In genomic region chr18:49250819-49251388, GRCh38 we compare ENCODE assay signal across 8 cellular contexts.
DNase-seq lines count a peak whose midpoint lies in the region; ATAC-seq and TF ChIP-seq lines count a peak whose summit lies in the region.

No MANE protein-coding gene starts in this region.

- H3K4me1 ChIP-seq in tibial artery, result peaks cover 0 to 32% (median 0%) of the 10 kb centered on the region in 4 donors

- no peak overlapping the region for H3K4me3 ChIP-seq in tibial artery

- ATAC-seq in GM19328 (IDR thresholded peaks at IDR 0.05; ENCODE audit: unreplicated experiment) (no peak), GM19463 (IDR thresholded peaks at IDR 0.05; ENCODE audit: unreplicated experiment) (no peak)

- H3K27me3 ChIP-seq in tibial artery, result no peaks in the 10 kb centered on the region

- H3K36me3 ChIP-seq in tibial artery, result peaks cover 1 to 15% (median 4%) of the 10 kb centered on the region in 3 donors

- TF ChIP-seq CTCF in 22Rv1 (IDR thresholded peaks at IDR 0.05) (peak; percentile 61), GM12872 (IDR thresholded peaks at IDR 0.05; ENCODE audit: insufficient read depth, low read depth, low read length) (peak; percentile 49; the same call in 2 of the 3 replicates), tibial artery (IDR thresholded peaks at IDR 0.05) (no peak)

- peak; percentile 13 for DNase-seq in RPMI7951 (ENCODE audit: low read depth)
- DNase-seq in glomerular visceral epithelial cell (ENCODE audit: extremely low spot score), result peak; percentile 20
- no peak for DNase-seq in tibial artery
- DNase-seq in NK-92 (lab: John Stamatoyannopoulos, UW; ENCODE audit: unreplicated experiment), result no peak

- intact Hi-C loops in tibial artery (cut with DNase I; ENCODE audit: low total_unique reads), result loop anchor here (5.0 kb wide), 1 partner anchor 579 kb away; no protein-coding TSS in a partner anchor

- H3K9me3 ChIP-seq in tibial artery, result no peaks in the 10 kb centered on the region

- H3K27ac ChIP-seq in 22Rv1 (no peak overlapping the region), tibial artery (no peak overlapping the region)

Comparison
In these comparisons a context has a peak if more than half of its experiments do, and no peak if none do; other contexts are left out.
1. CTCF ChIP-seq: peak in 22Rv1 (single experiment) and GM12872 (single experiment); none in tibial artery (0 of 2).
2. DNase-seq: peak in RPMI7951 (single experiment) and glomerular visceral epithelial cell (single experiment); none in tibial artery (0 of 2) and NK-92 (single experiment).